Comparison of ENCODE assay signal across 8 cellular contexts in genomic region chr18:61635901-61636528, GRCh38.
A peak's percentile ranks its signal among the peaks of the same experiment; 100 is the strongest.
DNase-seq lines count a peak whose midpoint lies in the region; ATAC-seq lines count a peak whose summit lies in the region.

No MANE protein-coding gene starts in this region.

- no peak overlapping the region for H4K91ac ChIP-seq in trophoblast cell (ENCODE audit: low read depth, low read length)

- H3K4me1 Mint-ChIP-seq in activated T-cell treated with anti-CD3 and anti-CD28 coated beads, Interleukin-2, amount 50 U/mL, for 4 hours (ENCODE audit: low read depth), result no peaks in the 10 kb centered on the region

- peaks cover 10% of the 10 kb centered on the region for H3K27me3 Mint-ChIP-seq in activated T-cell treated with anti-CD3 and anti-CD28 coated beads, Interleukin-2, amount 50 U/mL, for 4 hours (ENCODE audit: low read depth)

- ATAC-seq in HG02852 (IDR thresholded peaks at IDR 0.05; ENCODE audit: unreplicated experiment), result peak; percentile 57
- peak in 1 of 2 donors; percentile 28 for ATAC-seq in activated T-cell treated with anti-CD3 and anti-CD28 coated beads, Interleukin-2, amount 50 U/mL, for 4 hours
- ATAC-seq in HG03139 (IDR thresholded peaks at IDR 0.05; ENCODE audit: unreplicated experiment), result no peak
- ATAC-seq in HG03520 (IDR thresholded peaks at IDR 0.05; ENCODE audit: unreplicated experiment), result no peak

- no peaks in the 10 kb centered on the region for H3K36me3 ChIP-seq in trophoblast cell (ENCODE audit: control insufficient read depth in 1 of 2, insufficient read depth in 2 of 2, low read length in 2 of 2)

- no peaks in the 10 kb centered on the region for H3K27me3 ChIP-seq in trophoblast cell (ENCODE audit: insufficient read depth, low read length)

- H2BK120ac ChIP-seq in trophoblast cell (ENCODE audit: insufficient read depth, low read length, poor library complexity), result no peak overlapping the region

- WGBS in trophoblast cell (ENCODE audit: extremely low coverage, insufficient coverage, insufficient read length), result no CpG with 5 or more reads among the region's 7 CpGs

- H3K9me3 ChIP-seq in trophoblast cell (ENCODE audit: insufficient read depth, low read depth, low read length), result no peaks in the 10 kb centered on the region

- no peak overlapping the region for H2BK12ac ChIP-seq in trophoblast cell (ENCODE audit: low read length)

- H3K79me2 ChIP-seq in trophoblast cell (ENCODE audit: control insufficient read depth, insufficient read depth, low read length, poor library complexity), result no peaks in the 10 kb centered on the region

- no peaks in the 10 kb centered on the region for H3K79me1 ChIP-seq in trophoblast cell (ENCODE audit: low read length)

- H3K4me3 Mint-ChIP-seq in activated T-cell treated with anti-CD3 and anti-CD28 coated beads, Interleukin-2, amount 50 U/mL, for 4 hours, result no peak overlapping the region

- no peak overlapping the region for H3K14ac ChIP-seq in trophoblast cell (ENCODE audit: low read length)

- peak overlapping the region; percentile 31 for H3K4me2 ChIP-seq in trophoblast cell (ENCODE audit: low read length)

- no peak overlapping the region for H3K23ac ChIP-seq in trophoblast cell (ENCODE audit: low read length)

- no peak overlapping the region for H2AK5ac ChIP-seq in trophoblast cell (ENCODE audit: low read length)

- no peaks in the 10 kb centered on the region for H3K36me3 Mint-ChIP-seq in activated T-cell treated with anti-CD3 and anti-CD28 coated beads, Interleukin-2, amount 50 U/mL, for 4 hours (ENCODE audit: insufficient read depth)

- H4K8ac ChIP-seq in trophoblast cell (ENCODE audit: low read depth, low read length), result no peak overlapping the region

- no peak overlapping the region for H3K27ac ChIP-seq in trophoblast cell (ENCODE audit: low read depth, low read length)

- no peak overlapping the region for H3K9ac ChIP-seq in trophoblast cell (ENCODE audit: low read length)

- peak; percentile 80 for DNase-seq in D341Med (ENCODE audit: low spot score)
- peak; percentile 36 for DNase-seq in NCI-H446 treated with DMSO at 0.1 percent for 48 hours (lab: John Stamatoyannopoulos, UW)
- DNase-seq in activated T-cell treated with anti-CD3 and anti-CD28 coated beads, Interleukin-2, amount 50 U/mL, for 4 hours, result peak; percentile 6
- DNase-seq in globus pallidus (ENCODE audit: low spot score), result peak; percentile 30
- DNase-seq in trophoblast cell, result peak; percentile 41 to 72

- no peak overlapping the region for H3K18ac ChIP-seq in trophoblast cell (ENCODE audit: low read length)

- H4K12ac ChIP-seq in trophoblast cell (ENCODE audit: low read depth, low read length), result no peak overlapping the region

- H2AFZ ChIP-seq in trophoblast cell (ENCODE audit: insufficient read depth, low read length, poor library complexity), result no peak overlapping the region

- H3K4me3 ChIP-seq in trophoblast cell (ENCODE audit: low read depth, low read length), result no peak overlapping the region

- H3K4me1 ChIP-seq in trophoblast cell (ENCODE audit: control insufficient read depth in 1 of 2, insufficient read depth in 2 of 2, low read length in 2 of 2), result peaks cover 0 to 3% of the 10 kb centered on the region in 2 experiments

- H3K9me3 Mint-ChIP-seq in activated T-cell treated with anti-CD3 and anti-CD28 coated beads, Interleukin-2, amount 50 U/mL, for 4 hours, result no peaks in the 10 kb centered on the region

- no peak overlapping the region for H2BK5ac ChIP-seq in trophoblast cell (ENCODE audit: low read depth, low read length, poor library complexity)

- no peak overlapping the region for H3K4ac ChIP-seq in trophoblast cell (ENCODE audit: low read depth, low read length)

Comparison
In these comparisons a context has a peak if more than half of its experiments do, and no peak if none do; other contexts are left out.
1. DNase-seq: peak in every context shown above with its lines; median percentile 80 in D341Med; 56 in trophoblast cell; 36 in NCI-H446 treated with DMSO at 0.1 percent for 48 hours; 30 in globus pallidus; 6 in activated T-cell treated with anti-CD3 and anti-CD28 coated beads, Interleukin-2, amount 50 U/mL, for 4 hours.